27 cellular contexts compared by ENCODE assay signal in genomic region chr7:46448478-46448877, GRCh38.
"Had no signal": no experiment of that assay in that cellular context is flagged by ENCODE, and none has a peak within 500 bp of the region (broad histone marks: within the 10 kb centered on the region; RNA-seq: fewer than 3 reads in every experiment).

No MANE protein-coding gene starts in this region.

- H3K27me3 ChIP-seq: adrenal gland, body of pancreas, cardiac muscle cell, ovary, right lobe of liver, tibial nerve had no signal

- H3K27ac ChIP-seq: adrenal gland, body of pancreas, cardiac muscle cell, coronary artery, dorsolateral prefrontal cortex, ovary, right lobe of liver, tibial nerve, WERI-Rb-1 had no signal

- H3K4me3 ChIP-seq: adrenal gland, body of pancreas, cardiac muscle cell, coronary artery, dorsolateral prefrontal cortex, ovary, right lobe of liver, tibial nerve had no signal

- H3K9me3 ChIP-seq: adrenal gland, body of pancreas, ovary, right lobe of liver had no signal

- H3K4me1 ChIP-seq: adrenal gland, body of pancreas, right lobe of liver, tibial nerve had no signal

- DNase-seq: activated CD4-positive, alpha-beta T cell treated with anti-CD3 and anti-CD28 coated beads for 48 hours; activated CD4-positive, alpha-beta T cell treated with anti-CD3 and anti-CD28 coated beads, Interleukin-2, amount 50 U/mL, for 48 hours; activated CD8-positive, alpha-beta memory T cell treated with anti-CD3 and anti-CD28 coated beads for 24 hours; activated effector memory CD4-positive, alpha-beta T cell treated with Interleukin-2 at 50 U/mL for 16 hours; activated naive CD4-positive, alpha-beta T cell treated with anti-CD3 and anti-CD28 coated beads for 36 hours; activated naive CD8-positive, alpha-beta T cell treated with anti-CD3 and anti-CD28 coated beads for 36 hours; adrenal gland; aorta; body of pancreas; cerebellar nuclear complex; dorsolateral prefrontal cortex; effector memory CD4-positive, alpha-beta T cell; foreskin fibroblast; head of caudate nucleus; hippocampal formation; immature natural killer cell; kidney; left colon; naive B cell; ovary; right lobe of liver; stimulated activated CD4-positive, alpha-beta T cell treated with anti-CD3 and anti-CD28 coated beads, Interleukin-2, amount 100 ng/mL, for 48 hours; stimulated activated naive CD4-positive, alpha-beta T cell treated with Interleukin-2 at 50 U/mL for 16 hours; WERI-Rb-1 had no signal

- H3K36me3 ChIP-seq: adrenal gland, cardiac muscle cell, ovary, right lobe of liver, tibial nerve, WERI-Rb-1 had no signal
